Comparison of ENCODE assay signal across 15 cellular contexts in the genomic region with DNA sequence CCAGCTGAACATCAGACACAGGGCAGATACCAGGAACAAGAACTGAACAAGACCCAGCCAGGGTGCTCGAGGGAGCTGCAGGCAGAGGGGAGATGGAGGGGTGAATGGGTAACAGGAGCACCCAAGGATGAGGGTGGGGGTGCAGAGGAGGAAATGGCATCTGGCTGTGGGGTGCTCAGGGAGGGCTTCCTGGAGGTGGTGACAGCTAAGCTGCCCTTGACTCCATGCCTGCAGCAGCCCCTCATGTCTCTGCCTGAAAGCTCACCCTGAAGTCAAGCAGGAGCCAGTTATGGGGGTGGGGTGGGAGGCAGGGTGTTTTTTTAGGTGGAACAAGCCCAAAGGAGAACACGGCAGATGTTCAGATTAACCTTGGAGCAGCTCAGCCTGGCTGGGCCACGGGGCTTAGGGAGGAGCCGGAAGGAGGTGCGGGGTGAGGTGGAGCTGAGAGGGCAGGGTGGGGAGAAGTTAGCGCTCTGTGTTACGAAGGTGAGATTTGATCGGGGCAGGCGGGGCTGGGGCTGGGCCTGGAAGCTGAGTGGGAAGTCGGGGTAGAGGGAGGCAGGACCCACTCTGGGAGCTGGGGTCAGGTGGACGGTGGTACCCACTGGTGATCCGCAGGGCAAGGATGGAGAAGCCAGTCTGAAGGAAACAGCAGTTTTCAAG.
"Had no signal": no experiment of that assay in that cellular context is flagged by ENCODE, and none has a peak within 500 bp of the region (broad histone marks: within the 10 kb centered on the region; RNA-seq: fewer than 3 reads in every experiment).

No MANE protein-coding gene starts in this region.

- H3K4me3 ChIP-seq: gastrocnemius medialis, stomach had no signal

- DNase-seq: activated B cell treated with CpG ODN at 0.5 μM for 24 hours; activated CD4-positive, alpha-beta T cell treated with anti-CD3 and anti-CD28 coated beads, Interleukin-2, amount 10 ng/mL, durations not matched to agents 24 days and 14 days; activated CD8-positive, alpha-beta memory T cell treated with anti-CD3 and anti-CD28 coated beads, Interleukin-2, amount 50 U/mL, for 4 hours; activated CD8-positive, alpha-beta T cell treated with anti-CD3 and anti-CD28 coated beads, Interleukin-2, amount 10 ng/mL, durations not matched to agents 7 days and 5 days; activated gamma-delta T cell; activated T-cell treated with anti-CD3 and anti-CD28 coated beads, Interleukin-2, amount 50 U/mL, for 48 hours; aorta; cerebellar nuclear complex; effector memory CD8-positive, alpha-beta T cell; gastrocnemius medialis; midbrain; stimulated activated CD4-positive, alpha-beta T cell treated with anti-CD3 and anti-CD28 coated beads, Interleukin-12 subunit alpha, Interleukin-12 subunit beta, amount 100 ng/mL, for 4 hours; stimulated activated CD4-positive, alpha-beta T cell treated with anti-CD3 and anti-CD28 coated beads, Interleukin-2, amount 100 ng/mL, for 24 hours; stomach had no signal

- ATAC-seq: activated CD8-positive, alpha-beta T cell treated with anti-CD3 and anti-CD28 coated beads, Interleukin-2, amount 10 ng/mL, durations not matched to agents 7 days and 5 days; effector memory CD8-positive, alpha-beta T cell; gastrocnemius medialis had no signal

- H3K9me3 ChIP-seq: gastrocnemius medialis, stomach had no signal

- H3K27ac ChIP-seq: epithelial cell of prostate, gastrocnemius medialis, stomach had no signal

- H3K36me3 ChIP-seq: gastrocnemius medialis, stomach had no signal
